26 cellular contexts compared by ENCODE assay signal in genomic region chr14:34865889-34866574, GRCh38.
"Had no signal": no experiment of that assay in that cellular context is flagged by ENCODE, and none has a peak within 500 bp of the region (broad histone marks: within the 10 kb centered on the region; RNA-seq: fewer than 3 reads in every experiment).

No MANE protein-coding gene starts in this region.

- H3K27ac ChIP-seq: adrenal gland, breast epithelium, PC-9 had no signal

- H3K4me3 ChIP-seq: adrenal gland, breast epithelium, PC-9 had no signal

- FAIRE-seq: TTC549 had no signal

- H3K36me3 ChIP-seq: adrenal gland, breast epithelium had no signal

- H3K27me3 ChIP-seq: adrenal gland, breast epithelium had no signal

- H3K4me1 ChIP-seq: adrenal gland, breast epithelium had no signal

- H3K4me2 ChIP-seq: PC-9 had no signal

- ATAC-seq: activated T-helper 17 cell treated with anti-CD3 and anti-CD28 coated beads, Interleukin-2, amount 50 U/mL, for 72 hours; T-helper 17 cell had no signal

- DNase-seq: activated CD4-positive, alpha-beta memory T cell treated with anti-CD3 and anti-CD28 coated beads for 36 hours; activated CD4-positive, alpha-beta T cell treated with anti-CD3 and anti-CD28 coated beads, Interleukin-2, amount 10 ng/mL, durations not matched to agents 7 days and 5 days; activated CD4-positive, CD25-positive, alpha-beta regulatory T cell; activated CD8-positive, alpha-beta memory T cell treated with anti-CD3 and anti-CD28 coated beads for 24 hours; activated gamma-delta T cell; activated naive CD4-positive, alpha-beta T cell treated with anti-CD3 and anti-CD28 coated beads for 36 hours; activated T-cell treated with anti-CD3 and anti-CD28 coated beads for 4 hours; activated T-cell treated with anti-CD3 and anti-CD28 coated beads, Interleukin-2, amount 50 U/mL, for 48 hours; adrenal gland; anterior cingulate cortex; caudate nucleus; MM.1S; NCI-H1105; NCI-H1436; NCI-H1694 treated with DMSO at 0.1 percent for 48 hours; NCI-H2029 treated with DMSO at 0.1 percent for 48 hours; NCI-H345; NCI-H510A; NCI-H526 treated with DMSO at 0.1 percent for 48 hours; PC-9; SIG-M5; T-helper 17 cell; T-helper 9 cell had no signal

- H2AFZ ChIP-seq: PC-9 had no signal

- H3K9me3 ChIP-seq: adrenal gland, breast epithelium had no signal
